1 cellular context compared by ENCODE assay signal in genomic region chr2:95207111-95207961, GRCh38.
TF ChIP-seq lines count a peak whose summit lies in the region.

Gene ZNF892, plus strand, starts transcription at chr2:95207521. Its CDS starts 295 bp downstream, at chr2:95207816.

TF ChIP-seq in K562, 482 proteins besides CTCF, POLR2A, EP300 and RAD21 (continued from another document and continues in another):
- peak; percentile 68 for TF ChIP-seq MGA (IDR thresholded peaks at IDR 0.05)
- no peak for TF ChIP-seq PML (IDR thresholded peaks at IDR 0.05; ENCODE audit: low read length)
- peak; percentile 10 for TF ChIP-seq PRDM10 (IDR thresholded peaks at IDR 0.05; ENCODE audit: partially characterized antibody)
- 0 out of 2 replicates have a peak, but pooled peaks have one; percentile 42 for TF ChIP-seq GABPB1 (CRISPR knock-in tag; IDR thresholded peaks at IDR 0.05)
- TF ChIP-seq CHD2 (IDR thresholded peaks at IDR 0.05; ENCODE audit: low read depth, low read length): peak; percentile 49; the same call in 1 of the 2 replicates
- no peak for TF ChIP-seq BDP1 (IDR thresholded peaks at IDR 0.05; ENCODE audit: insufficient read depth, insufficient read length)
- 0 out of 2 replicates have a peak, but pooled peaks have one; percentile 19 for TF ChIP-seq SP1 (CRISPR knock-in tag; IDR thresholded peaks at IDR 0.05)
- TF ChIP-seq SIX5 (IDR thresholded peaks at IDR 0.05; ENCODE audit: borderline replicate concordance in 1 of 2, insufficient read depth in 1 of 2, low read depth in 1 of 2, low read length in 2 of 2): peak; percentile 49 to 59; a peak in 3 of 4 replicates
- TF ChIP-seq POLR3G (IDR thresholded peaks at IDR 0.05; ENCODE audit: extremely low read depth, insufficient read length, insufficient replicate concordance): no peak
- TF ChIP-seq TAF15 (IDR thresholded peaks at IDR 0.05; ENCODE audit: low read depth, low read length): no peak
- TF ChIP-seq ARID2 (IDR thresholded peaks at IDR 0.05): no peak
- no peak for TF ChIP-seq ZNF165 (CRISPR knock-in tag; IDR thresholded peaks at IDR 0.05; ENCODE audit: borderline replicate concordance)
- no peak for TF ChIP-seq CBFA2T2 (conservative IDR thresholded peaks at IDR 0.05)
- TF ChIP-seq SMARCC2 (IDR thresholded peaks at IDR 0.05; ENCODE audit: low read depth): no peak
- TF ChIP-seq ZNF217 (CRISPR knock-in tag; IDR thresholded peaks at IDR 0.05): no peak
- no peak for TF ChIP-seq ZNF592 (IDR thresholded peaks at IDR 0.05)
- TF ChIP-seq ZNF766 (CRISPR knock-in tag; conservative IDR thresholded peaks at IDR 0.05): no peak
- no peak for TF ChIP-seq SNIP1 (IDR thresholded peaks at IDR 0.05; ENCODE audit: low read depth)
- TF ChIP-seq SRSF1 (IDR thresholded peaks at IDR 0.05; ENCODE audit: low read depth, low read length): no peak
- TF ChIP-seq HDAC1 (IDR thresholded peaks at IDR 0.05): no peak
- TF ChIP-seq KLF16 (IDR thresholded peaks at IDR 0.05): no peak
- no peak for TF ChIP-seq STAT5B (CRISPR knock-in tag; IDR thresholded peaks at IDR 0.05)
- TF ChIP-seq VEZF1 (CRISPR knock-in tag; IDR thresholded peaks at IDR 0.05): peak; percentile 33; the same call in 1 of the 2 replicates
- no peak for TF ChIP-seq FUS (optimal IDR thresholded peaks at IDR 0.05; ENCODE audit: low read depth, low read length)
- peak; percentile 42; the same call in 1 of the 2 replicates for TF ChIP-seq PHF8 (IDR thresholded peaks at IDR 0.05; ENCODE audit: borderline replicate concordance, low read length)
- no peak for TF ChIP-seq ZNF445 (CRISPR knock-in tag; IDR thresholded peaks at IDR 0.05; ENCODE audit: low read depth)
- no peak for TF ChIP-seq TOE1 (IDR thresholded peaks at IDR 0.05; ENCODE audit: borderline replicate concordance)
- no peak for TF ChIP-seq TOE1 (CRISPR knock-in tag; IDR thresholded peaks at IDR 0.05; ENCODE audit: borderline replicate concordance, low read depth)
- TF ChIP-seq RCOR1 (IDR thresholded peaks at IDR 0.05; ENCODE audit: borderline replicate concordance in 1 of 2, low read depth in 2 of 2, low read length in 2 of 2): no peak
- no peak for TF ChIP-seq ZNF3 (CRISPR knock-in tag; IDR thresholded peaks at IDR 0.05)
- TF ChIP-seq NCOR1 (IDR thresholded peaks at IDR 0.05): no peak
- TF ChIP-seq MTA1 (IDR thresholded peaks at IDR 0.05; ENCODE audit: borderline replicate concordance): no peak
- peak; percentile 47; the same call in 1 of the 2 replicates for TF ChIP-seq MAX (CRISPR knock-in tag; IDR thresholded peaks at IDR 0.05)
- TF ChIP-seq MYNN (IDR thresholded peaks at IDR 0.05): no peak
- no peak for TF ChIP-seq MYNN (CRISPR knock-in tag; IDR thresholded peaks at IDR 0.05)
- no peak for TF ChIP-seq ZBTB26 (CRISPR knock-in tag; IDR thresholded peaks at IDR 0.05)
- no peak for TF ChIP-seq ZNF280A (IDR thresholded peaks at IDR 0.05; ENCODE audit: low read depth, partially characterized antibody)
